8 cellular contexts compared by ENCODE assay signal in genomic region chr13:41457589-41458186, GRCh38. TPM values are rescaled to one million over a fixed set of nuclear protein-coding genes. Genes with fewer than 3 reads are reported as not detected.
DNase-seq lines count a peak whose midpoint lies in the region; ATAC-seq and TF ChIP-seq lines count a peak whose summit lies in the region.

No MANE protein-coding gene starts in this region.

- in situ Hi-C loops in Panc1 (cut with HindIII; ENCODE audit: low pct_unique_long_range_greater_than_20kb, low sequenced_read_pairs): no loop called here

- H3K9me3 ChIP-seq in Panc1 (ENCODE audit: control insufficient read depth, insufficient read depth, low read depth, low read length) (no peaks in the 10 kb centered on the region), right lobe of liver (no peaks in the 10 kb centered on the region), stomach smooth muscle (ENCODE audit: control insufficient read depth in 2 of 2, low read length in 2 of 2) (no peaks in the 10 kb centered on the region)

- H3K4me1 ChIP-seq in Panc1 (ENCODE audit: control insufficient read depth, insufficient read depth, low read length) (no peaks in the 10 kb centered on the region; the same call in 1 of the 2 replicates), right lobe of liver (peaks cover 0 to 20% (median 0%) of the 10 kb centered on the region in 4 donors), stomach smooth muscle (ENCODE audit: control insufficient read depth, insufficient read depth, low read length) (peaks cover 21% of the 10 kb centered on the region)

- H3K36me3 Mint-ChIP-seq in MCF 10A (ENCODE audit: insufficient read depth, unreplicated experiment): no peaks in the 10 kb centered on the region

- ATAC-seq in Panc1: peak; percentile 20
- ATAC-seq in right lobe of liver: peak in 3 of 4 donors; percentile 2 to 7 (median 5)
- no peak for ATAC-seq in HG02840 (IDR thresholded peaks at IDR 0.05; ENCODE audit: low FRiP score, unreplicated experiment)

- no peak overlapping the region for H3K27ac Mint-ChIP-seq in MCF 10A (ENCODE audit: low read depth, unreplicated experiment)

- no peak overlapping the region for H3K27ac ChIP-seq in Panc1 (ENCODE audit: low read length)
- peak overlapping the region in 1 of 3 donors; percentile 21 for H3K27ac ChIP-seq in right lobe of liver
- no peak overlapping the region for H3K27ac ChIP-seq in stomach smooth muscle (ENCODE audit: low read length)

- CTCF ChIA-PET in HEK293T (lab: Yijun Ruan, JAX): no interaction called here
- CTCF ChIA-PET in Panc1 (lab: Charles Lee): interaction anchor here (0.5 to 1.1 kb wide), 2 partner anchors 193 to 195 kb away, joined by 3 read pairs; no protein-coding TSS in a partner anchor
- CTCF ChIA-PET in MCF 10A (lab: Yijun Ruan, JAX): interaction anchor here (0.8 to 1.0 kb wide), 2 partner anchors 9 to 193 kb away, joined by 4 to 7 read pairs; no protein-coding TSS in a partner anchor

- H3K4me1 Mint-ChIP-seq in MCF 10A (ENCODE audit: insufficient read depth, unreplicated experiment): peaks cover 12% of the 10 kb centered on the region

- POLR2A ChIA-PET in HEK293T (lab: Yijun Ruan, JAX) (no interaction called here), Panc1 (lab: Charles Lee) (no interaction called here), MCF 10A (lab: Yijun Ruan, JAX) (interaction anchor here (0.6 to 1.5 kb wide), 4 partner anchors 11 to 192 kb away, joined by 3 to 5 read pairs (median 3); no protein-coding TSS in a partner anchor)

- H3K27me3 ChIP-seq in GM06990 (replicated peaks; ENCODE audit: control insufficient read depth, insufficient read depth, low read length) (no peaks in the 10 kb centered on the region), Panc1 (ENCODE audit: control insufficient read depth, insufficient read depth, low read length) (no peaks in the 10 kb centered on the region), right lobe of liver (no peaks in the 10 kb centered on the region), stomach smooth muscle (ENCODE audit: control insufficient read depth in 1 of 2, insufficient read depth in 2 of 2, low read length in 2 of 2) (peaks cover 31 to 46% of the 10 kb centered on the region in 2 donors)

- WGBS in right lobe of liver (ENCODE audit: insufficient coverage, low coverage, low lambda C conversion rate, missing lambda C conversion rate): 0% methylated on average over 12 of the region's 56 CpGs

- no peaks in the 10 kb centered on the region for H3K9me3 Mint-ChIP-seq in MCF 10A (ENCODE audit: unreplicated experiment)

- peak overlapping the region in 1 of 2 donors; percentile 57 for H3K9ac ChIP-seq in stomach smooth muscle (ENCODE audit: low read length in 2 of 2)

- H3K4me3 ChIP-seq in GM06990 (replicated peaks; ENCODE audit: low read depth, low read length) (peak overlapping the region; percentile 68), Panc1 (ENCODE audit: low read depth in 2 of 2, low read length in 2 of 2) (peak overlapping the region; percentile 51 to 59), right lobe of liver (peak overlapping the region; percentile 41 to 55 (median 47)), stomach smooth muscle (ENCODE audit: low read length in 2 of 2) (peak overlapping the region; percentile 55 to 76)

- BruUV-seq in Panc1 (replicated peaks; lab: Mats Ljungman, UMichigan): no TSS peak
- BruUV-seq in MCF 10A (replicated peaks; lab: Mats Ljungman, UMichigan): no TSS peak

- H3K27me3 Mint-ChIP-seq in MCF 10A (ENCODE audit: insufficient read depth, unreplicated experiment): no peaks in the 10 kb centered on the region

- DNase-seq in GM06990 (ENCODE audit: extremely low read depth, insufficient read length): peak; percentile 45
- peak; percentile 21 for DNase-seq in HEK293T (ENCODE audit: extremely low spot score)
- DNase-seq in Panc1 (ENCODE audit: low read depth, low spot score): no peak
- DNase-seq in MCF 10A (ENCODE audit: unreplicated experiment): no peak
- DNase-seq in right lobe of liver: peak in 1 of 3 donors; percentile 42
- no peak for DNase-seq in epidermal melanocyte (ENCODE audit: insufficient read length, low spot score)

- no peaks in the 10 kb centered on the region for H3K36me3 ChIP-seq in GM06990 (ENCODE audit: control insufficient read depth, insufficient read depth, low read length)
- no peaks in the 10 kb centered on the region for H3K36me3 ChIP-seq in Panc1 (ENCODE audit: control insufficient read depth, insufficient read depth, low read length)
- no peaks in the 10 kb centered on the region for H3K36me3 ChIP-seq in right lobe of liver
- H3K36me3 ChIP-seq in stomach smooth muscle (ENCODE audit: control insufficient read depth in 2 of 2, insufficient read depth in 2 of 2, low read length in 2 of 2): no peaks in the 10 kb centered on the region

- intact Hi-C loops in Panc1 (cut with micrococcal nuclease; ENCODE audit: unreplicated experiment): loop anchor here (5.0 kb wide), 1 partner anchor 195 kb away; no protein-coding TSS in a partner anchor
- intact Hi-C loops in MCF 10A (cut with micrococcal nuclease): no loop called here
- intact Hi-C loops in right lobe of liver (cut with DNase I): no loop called here

- TF ChIP-seq POLR2A in right lobe of liver (IDR thresholded peaks at IDR 0.05): no peak

- TF ChIP-seq CTCF in GM06990 (IDR thresholded peaks at IDR 0.05; ENCODE audit: insufficient read depth, low read length, poor library complexity, severe bottlenecking): no peak
- TF ChIP-seq CTCF in Panc1 (IDR thresholded peaks at IDR 0.05): no peak
- TF ChIP-seq CTCF in MCF 10A (IDR thresholded peaks at IDR 0.05; ENCODE audit: unreplicated experiment): no peak
- TF ChIP-seq CTCF in right lobe of liver (IDR thresholded peaks at IDR 0.05): no peak

- H3K4me3 Mint-ChIP-seq in MCF 10A (ENCODE audit: unreplicated experiment): peak overlapping the region; percentile 67

TF ChIP-seq in HEK293T, 16 proteins besides CTCF, POLR2A, EP300 and RAD21:
- no peak for TF ChIP-seq SUZ12 (IDR thresholded peaks at IDR 0.05)
- TF ChIP-seq HDGF (IDR thresholded peaks at IDR 0.05; ENCODE audit: borderline replicate concordance): no peak
- TF ChIP-seq TARDBP (IDR thresholded peaks at IDR 0.05): no peak
- TF ChIP-seq ZNF384 (IDR thresholded peaks at IDR 0.05): no peak
- no peak for TF ChIP-seq BHLHE40 (IDR thresholded peaks at IDR 0.05; ENCODE audit: borderline replicate concordance)
- TF ChIP-seq FOXM1 (IDR thresholded peaks at IDR 0.05; ENCODE audit: borderline replicate concordance): no peak
- TF ChIP-seq PKNOX1 (IDR thresholded peaks at IDR 0.05): no peak
- TF ChIP-seq ELF4 (IDR thresholded peaks at IDR 0.05): no peak
- no peak for TF ChIP-seq FOXK2 (IDR thresholded peaks at IDR 0.05)
- no peak for TF ChIP-seq FOXA1 (IDR thresholded peaks at IDR 0.05)
- no peak for TF ChIP-seq LEF1 (IDR thresholded peaks at IDR 0.05; ENCODE audit: borderline replicate concordance)
- TF ChIP-seq NFRKB (IDR thresholded peaks at IDR 0.05): no peak
- no peak for TF ChIP-seq ARNT (IDR thresholded peaks at IDR 0.05)
TF ChIP-seq in HEK293T: peak in this region for 0.

RNA-seq across cellular contexts. Expression of gene RGCC, which starts 0.3 kb away (rescaled TPM):
- total RNA-seq in Panc1 (2021; ENCODE audit: unreplicated experiment) (6.7 TPM), MCF 10A (2022) (2.9 and 3.7 TPM in 2 replicates), right lobe of liver (1 to 10 TPM in 3 of 6 experiments, under 1 TPM in 2, not detected in 1; 0.51 to 4.9 (median 2.3) TPM)
- polyA plus RNA-seq in Panc1 (2012; ENCODE audit: insufficient read length): 8.5 TPM

Comparison
In these comparisons a context has a peak if more than half of its experiments do, and no peak if none do; other contexts are left out.
1. DNase-seq: peak in GM06990 (single experiment) and HEK293T (single experiment); none in Panc1 (single experiment), MCF 10A (single experiment) and epidermal melanocyte (single experiment).
2. Peak in every context shown above with its lines, with median percentiles within 50 percentile points of each other: H3K4me3 ChIP-seq.